In the genomic region with DNA sequence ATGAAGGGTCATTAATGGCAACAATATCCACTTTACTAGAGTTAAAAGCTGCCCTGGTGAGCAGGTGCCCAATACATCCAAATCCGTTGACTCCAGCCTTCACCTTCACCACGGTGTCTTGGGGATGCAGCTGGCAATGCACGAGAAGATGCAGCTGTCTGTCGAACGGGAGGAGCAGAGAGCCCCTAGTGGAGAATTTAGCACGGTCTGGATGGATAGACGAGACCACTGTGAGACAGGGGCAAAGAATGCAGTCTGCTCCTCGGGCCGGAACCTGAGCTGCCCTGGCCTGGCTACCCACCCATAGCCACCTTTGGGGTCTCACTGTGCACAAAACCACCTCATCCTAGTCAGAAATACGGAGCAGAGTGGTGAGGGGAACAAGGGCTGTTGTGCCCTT, we compare ENCODE assay signal across 10 cellular contexts. TPM values are rescaled to one million over a fixed set of nuclear protein-coding genes. Genes with fewer than 3 reads are reported as not detected.
A peak's percentile ranks its signal among the peaks of the same experiment; 100 is the strongest.
DNase-seq lines count a peak whose midpoint lies in the region; ATAC-seq and TF ChIP-seq lines count a peak whose summit lies in the region.
"Had no signal": no experiment of that assay in that cellular context is flagged by ENCODE, and none has a peak within 500 bp of the region (broad histone marks: within the 10 kb centered on the region; RNA-seq: fewer than 3 reads in every experiment).

No MANE protein-coding gene starts in this region.

- H3K79me2 ChIP-seq in neural cell (replicated peaks; ENCODE audit: insufficient read depth, low read length) = no peaks in the 10 kb centered on the region

- no peak overlapping the region for H3K9ac ChIP-seq in neural cell (ENCODE audit: low read length)

- ATAC-seq in GM18511 (IDR thresholded peaks at IDR 0.05; ENCODE audit: unreplicated experiment) = no peak

- no peaks in the 10 kb centered on the region for H3K9me3 ChIP-seq in neural cell (ENCODE audit: low read length)
- no peaks in the 10 kb centered on the region for H3K9me3 ChIP-seq in ascending aorta

- no peak for TF ChIP-seq RAD21 in neural cell (conservative IDR thresholded peaks at IDR 0.05)

- H3K27me3 ChIP-seq in neural cell (ENCODE audit: insufficient read depth, low read depth, low read length) = no peaks in the 10 kb centered on the region
- H3K27me3 ChIP-seq in ascending aorta = no peaks in the 10 kb centered on the region

- H3K9me2 ChIP-seq in neural cell (ENCODE audit: insufficient read depth, low read length) = no peaks in the 10 kb centered on the region

- H3K27ac ChIP-seq in neural cell (ENCODE audit: low read length) = no peak overlapping the region
- H3K27ac ChIP-seq in ascending aorta = no peak overlapping the region

- TF ChIP-seq EP300 in neural cell (conservative IDR thresholded peaks at IDR 0.05; ENCODE audit: poor library complexity, severe bottlenecking) = no peak

- H3F3A ChIP-seq in neural cell (ENCODE audit: insufficient read depth, low read length, poor library complexity, severe bottlenecking) = no peaks in the 10 kb centered on the region

- H4K20me1 ChIP-seq in neural cell (ENCODE audit: insufficient read depth) = no peaks in the 10 kb centered on the region

- DNase-seq in GM10266 (ENCODE audit: extremely low spot score) (no peak), NB4 (ENCODE audit: low read depth) (no peak), choroid plexus epithelial cell (ENCODE audit: low read depth) (peak; percentile 60), DMS114 treated with DMSO at 0.1 percent for 48 hours (lab: John Stamatoyannopoulos, UW; ENCODE audit: unreplicated experiment) (no peak), ascending aorta (ENCODE audit: low spot score in 2 of 2) (no peak)
- DNase-seq: kidney glomerular epithelial cell; stimulated activated naive CD4-positive, alpha-beta T cell treated with Interleukin-2 at 50 U/mL for 16 hours had no signal

- no peak overlapping the region for H3K4me3 ChIP-seq in NB4 (ENCODE audit: low read depth, low read length)
- H3K4me3 ChIP-seq in choroid plexus epithelial cell (ENCODE audit: low read depth, low read length) = no peak overlapping the region
- H3K4me3 ChIP-seq in neural cell (ENCODE audit: low read length) = no peak overlapping the region
- H3K4me3 ChIP-seq in ascending aorta = no peak overlapping the region

- H3K4me1 ChIP-seq in ascending aorta = no peaks in the 10 kb centered on the region

- H2AFZ ChIP-seq in neural cell (ENCODE audit: low read depth, low read length) = no peak overlapping the region

- TF ChIP-seq POLR2A in NB4 (IDR thresholded peaks at IDR 0.05; ENCODE audit: extremely low read depth, insufficient read length) = no peak

- TF ChIP-seq CTCF in GM10266 (IDR thresholded peaks at IDR 0.05; ENCODE audit: control insufficient read depth, insufficient read depth, low read depth, missing control alignments) (peak; percentile 20), NB4 (IDR thresholded peaks at IDR 0.05; ENCODE audit: low read depth, low read length) (peak; percentile 5), choroid plexus epithelial cell (conservative IDR thresholded peaks at IDR 0.05; ENCODE audit: low read depth, low read length) (peak; percentile 69), neural cell (IDR thresholded peaks at IDR 0.05; ENCODE audit: poor library complexity, severe bottlenecking) (peak; percentile 12), ascending aorta (IDR thresholded peaks at IDR 0.05) (no peak)

- H3K36me3 ChIP-seq in neural cell (ENCODE audit: insufficient read depth, low read length) = no peaks in the 10 kb centered on the region
- H3K36me3 ChIP-seq in ascending aorta = peaks cover 0 to 3% of the 10 kb centered on the region in 2 donors

- no peak overlapping the region for H3K4me2 ChIP-seq in neural cell (ENCODE audit: low read length)

- intact Hi-C loops in ascending aorta (cut with DNase I) = no loop called here

TF ChIP-seq in neural cell, 6 proteins besides CTCF, POLR2A, EP300 and RAD21:
- TF ChIP-seq MXI1 (conservative IDR thresholded peaks at IDR 0.05; ENCODE audit: poor library complexity, severe bottlenecking) (no peak), TAF1 (IDR thresholded peaks at IDR 0.05; ENCODE audit: low read depth) (no peak), POLR2AphosphoS5 (IDR thresholded peaks at IDR 0.05) (no peak), SMC3 (conservative IDR thresholded peaks at IDR 0.05; ENCODE audit: poor library complexity) (no peak), EZH2 (IDR thresholded peaks at IDR 0.05; ENCODE audit: borderline replicate concordance, insufficient read depth, low read length, poor library complexity, severe bottlenecking) (no peak)
- TF ChIP-seq, protein P1, sequence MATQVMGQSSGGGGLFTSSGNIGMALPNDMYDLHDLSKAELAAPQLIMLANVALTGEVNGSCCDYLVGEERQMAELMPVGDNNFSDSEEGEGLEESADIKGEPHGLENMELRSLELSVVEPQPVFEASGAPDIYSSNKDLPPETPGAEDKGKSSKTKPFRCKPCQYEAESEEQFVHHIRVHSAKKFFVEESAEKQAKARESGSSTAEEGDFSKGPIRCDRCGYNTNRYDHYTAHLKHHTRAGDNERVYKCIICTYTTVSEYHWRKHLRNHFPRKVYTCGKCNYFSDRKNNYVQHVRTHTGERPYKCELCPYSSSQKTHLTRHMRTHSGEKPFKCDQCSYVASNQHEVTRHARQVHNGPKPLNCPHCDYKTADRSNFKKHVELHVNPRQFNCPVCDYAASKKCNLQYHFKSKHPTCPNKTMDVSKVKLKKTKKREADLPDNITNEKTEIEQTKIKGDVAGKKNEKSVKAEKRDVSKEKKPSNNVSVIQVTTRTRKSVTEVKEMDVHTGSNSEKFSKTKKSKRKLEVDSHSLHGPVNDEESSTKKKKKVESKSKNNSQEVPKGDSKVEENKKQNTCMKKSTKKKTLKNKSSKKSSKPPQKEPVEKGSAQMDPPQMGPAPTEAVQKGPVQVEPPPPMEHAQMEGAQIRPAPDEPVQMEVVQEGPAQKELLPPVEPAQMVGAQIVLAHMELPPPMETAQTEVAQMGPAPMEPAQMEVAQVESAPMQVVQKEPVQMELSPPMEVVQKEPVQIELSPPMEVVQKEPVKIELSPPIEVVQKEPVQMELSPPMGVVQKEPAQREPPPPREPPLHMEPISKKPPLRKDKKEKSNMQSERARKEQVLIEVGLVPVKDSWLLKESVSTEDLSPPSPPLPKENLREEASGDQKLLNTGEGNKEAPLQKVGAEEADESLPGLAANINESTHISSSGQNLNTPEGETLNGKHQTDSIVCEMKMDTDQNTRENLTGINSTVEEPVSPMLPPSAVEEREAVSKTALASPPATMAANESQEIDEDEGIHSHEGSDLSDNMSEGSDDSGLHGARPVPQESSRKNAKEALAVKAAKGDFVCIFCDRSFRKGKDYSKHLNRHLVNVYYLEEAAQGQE (IDR thresholded peaks at IDR 0.05; ENCODE audit: borderline replicate concordance) = no peak
TF ChIP-seq in neural cell: peak in this region for 0.

RNA-seq across cellular contexts. Expression of a gene that starts 35.1 kb away (rescaled TPM):
- polyA plus RNA-seq in neural cell = 1.1 and 1.4 TPM in 2 replicates
- 1.5 and 2.1 TPM in 2 replicates for polyA minus RNA-seq in neural cell
- 20.6 TPM for total RNA-seq in ascending aorta
- total RNA-seq: H4 had no signal

RNA-seq across cellular contexts. Expression of a gene that starts 57.6 kb away (rescaled TPM):
- 71.6 and 74.0 TPM in 2 replicates for polyA plus RNA-seq in neural cell
- polyA minus RNA-seq in neural cell = 54.8 and 64.6 TPM in 2 replicates
- total RNA-seq in ascending aorta = 13.7 TPM

Comparison
In these comparisons a context has a peak if more than half of its experiments do, and no peak if none do; other contexts are left out.
1. CTCF ChIP-seq: peak in GM10266 (single experiment), NB4 (single experiment), choroid plexus epithelial cell (single experiment) and neural cell (single experiment); none in ascending aorta (0 of 3).